ENCODE assay signal across 14 cellular contexts in the genomic region with DNA sequence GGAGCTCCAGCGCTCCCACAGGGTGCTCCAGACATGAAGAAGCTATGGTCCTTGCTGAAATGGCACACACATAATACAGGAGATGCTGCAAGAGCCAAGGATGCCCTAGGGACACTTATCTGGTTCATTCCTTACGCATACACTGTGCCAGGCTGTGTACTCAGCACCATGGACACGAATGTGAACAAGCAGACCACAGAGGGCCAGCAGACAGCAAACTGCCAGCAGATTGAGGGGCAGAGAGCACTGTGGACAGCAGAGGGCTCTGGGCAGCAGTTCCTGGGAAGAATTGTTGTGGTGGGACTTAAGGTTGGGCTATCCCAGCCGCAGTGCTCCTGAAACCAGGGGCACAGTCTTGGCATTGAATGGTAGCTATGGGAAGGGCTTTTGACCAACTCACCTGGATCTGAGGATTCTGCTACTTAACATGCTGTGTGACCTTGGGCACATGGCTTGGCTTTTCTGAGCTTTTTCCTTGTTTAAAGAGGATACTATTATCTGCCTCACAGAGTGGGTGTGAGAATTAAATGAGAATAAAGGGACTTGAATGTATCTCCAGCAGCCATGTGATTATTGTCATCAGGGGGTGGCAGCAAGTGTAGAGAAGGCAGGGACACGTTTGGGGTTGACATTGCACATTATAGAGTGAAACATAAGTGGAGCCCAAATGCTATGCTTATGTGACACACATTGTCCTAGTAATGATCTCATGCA. TPM values are rescaled to one million over a fixed set of nuclear protein-coding genes. Genes with fewer than 3 reads are reported as not detected.
DNase-seq lines count a peak whose midpoint lies in the region; ATAC-seq, FAIRE-seq and TF ChIP-seq lines count a peak whose summit lies in the region.
"Had no signal": no experiment of that assay in that cellular context is flagged by ENCODE, and none has a peak within 500 bp of the region (broad histone marks: within the 10 kb centered on the region; RNA-seq: fewer than 3 reads in every experiment).

No MANE protein-coding gene starts in this region.

- FAIRE-seq in H1 (lab: Jason Lieb, UNC), result no peak

- H2AFZ ChIP-seq in HCT116 (ENCODE audit: low read depth, low read length, poor library complexity, severe bottlenecking) (no peak overlapping the region), H1 (ENCODE audit: low read length) (no peak overlapping the region), neuronal stem cell (ENCODE audit: low read length) (no peak overlapping the region)

- no peak overlapping the region for H4K5ac ChIP-seq in H1 (ENCODE audit: insufficient read length, low read depth, low read length)

- no peak for TF ChIP-seq POLR2A in HCT116 (IDR thresholded peaks at IDR 0.05; ENCODE audit: borderline replicate concordance, extremely low read depth, insufficient read depth, insufficient read length)
- no peak for TF ChIP-seq POLR2A in H1 (IDR thresholded peaks at IDR 0.05; ENCODE audit: control extremely low read depth in 1 of 2, low read depth in 2 of 2, low read length in 2 of 2)

- no peak overlapping the region for H3K9ac ChIP-seq in HCT116 (ENCODE audit: low read length)
- H3K9ac ChIP-seq in H1 (replicated peaks in 1 of 4; ENCODE audit: extremely low read depth in 1 of 4, low read depth in 3 of 4, low read length in 3 of 4), result 0 out of 7 replicates have a peak overlapping the region, but pooled peaks of 1 of the 4 experiments have one; percentile 11
- no peak overlapping the region for H3K9ac ChIP-seq in neuronal stem cell (ENCODE audit: low read depth, low read length, poor library complexity)

- H2AK5ac ChIP-seq in H1 (ENCODE audit: low read depth, low read length) (no peak overlapping the region), neuronal stem cell (ENCODE audit: low read depth, low read length) (no peak overlapping the region)

- POLR2A ChIA-PET in HCT116 (lab: Charles Lee) (no interaction called here), H1 (lab: Charles Lee; ENCODE audit: partially characterized antibody) (interaction anchor here (0.9 to 1.4 kb wide), 2 partner anchors 16 to 30 kb away, joined by 3 to 6 read pairs; a partner anchor contains a TSS)

- no peaks in the 10 kb centered on the region for H3K36me3 ChIP-seq in HCT116 (ENCODE audit: control insufficient read depth in 1 of 2, insufficient read depth in 2 of 2, low read length in 2 of 2)
- H3K36me3 ChIP-seq in H1 (ENCODE audit: control insufficient read depth in 2 of 4, insufficient read depth in 4 of 4, low read length in 3 of 4), result no peaks in the 10 kb centered on the region
- H3K36me3 ChIP-seq in neuronal stem cell (replicated peaks in 1 of 2; ENCODE audit: control insufficient read depth in 2 of 2, insufficient read depth in 2 of 2, low read length in 2 of 2), result no peaks in the 10 kb centered on the region
- H3K36me3 ChIP-seq: sigmoid colon had no signal

- H3K4me1 ChIP-seq in HCT116 (ENCODE audit: control insufficient read depth in 1 of 2, insufficient read depth in 2 of 2, low read length in 2 of 2), result no peaks in the 10 kb centered on the region
- peaks cover 0 to 6% (median 2%) of the 10 kb centered on the region in 4 experiments; a peak in 1 of 7 replicates for H3K4me1 ChIP-seq in H1 (replicated peaks in 1 of 4; ENCODE audit: control insufficient read depth in 3 of 4, insufficient read depth in 4 of 4, low read length in 3 of 4)
- H3K4me1 ChIP-seq in neuronal stem cell (ENCODE audit: control insufficient read depth in 2 of 2, insufficient read depth in 1 of 2, low read depth in 1 of 2, low read length in 2 of 2), result peaks cover 0 to 9% of the 10 kb centered on the region in 2 donors

- no peak overlapping the region for H3K56ac ChIP-seq in H1 (replicated peaks; ENCODE audit: insufficient read length, low read depth, low read length)

- H2BK15ac ChIP-seq in H1 (ENCODE audit: low read length) (no peak overlapping the region), neuronal stem cell (ENCODE audit: low read length) (no peak overlapping the region)

- no peak overlapping the region for H3K14ac ChIP-seq in H1 (ENCODE audit: insufficient read length)
- H3K14ac ChIP-seq in neuronal stem cell (ENCODE audit: low read length), result no peak overlapping the region

- no peak overlapping the region for H3K4ac ChIP-seq in H1 (replicated peaks; ENCODE audit: insufficient read length, low read depth, low read length)
- H3K4ac ChIP-seq in neuronal stem cell (ENCODE audit: low read length), result no peak overlapping the region

- H3K9me3 ChIP-seq in HCT116 (ENCODE audit: control insufficient read depth in 1 of 2, insufficient read depth in 1 of 2, low read depth in 1 of 2, low read length in 2 of 2) (no peaks in the 10 kb centered on the region), H1 (ENCODE audit: insufficient read depth in 2 of 2, low read depth in 1 of 2, low read length in 1 of 2) (0 out of 4 replicates have a peak, but pooled peaks cover 0 to under 1% of the 10 kb centered on the region in 2 experiments), neuronal stem cell (replicated peaks in 1 of 2; ENCODE audit: control insufficient read depth in 2 of 2, insufficient read depth in 1 of 2, low read depth in 1 of 2, low read length in 2 of 2) (no peaks in the 10 kb centered on the region)
- H3K9me3 ChIP-seq: sigmoid colon had no signal

- H4K91ac ChIP-seq in H1 (replicated peaks; ENCODE audit: insufficient read length, low read length) (no peak overlapping the region), neuronal stem cell (ENCODE audit: low read depth, low read length, poor library complexity) (no peak overlapping the region)

- no TSS peak for BruUV-seq in HCT116 (replicated peaks; lab: Mats Ljungman, UMichigan)

- peaks cover 2% of the 10 kb centered on the region for H3K79me1 ChIP-seq in H1 (ENCODE audit: low read depth, low read length)
- no peaks in the 10 kb centered on the region for H3K79me1 ChIP-seq in neuronal stem cell (ENCODE audit: low read depth, low read length)

- intact Hi-C loops in HCT116 (cut with micrococcal nuclease), result no loop called here

- peak; percentile 44; the same call in 1 of the 2 replicates for ATAC-seq in HCT116
- ATAC-seq in GM21367 (IDR thresholded peaks at IDR 0.05; ENCODE audit: unreplicated experiment), result no peak
- ATAC-seq in GM19351 (IDR thresholded peaks at IDR 0.05; ENCODE audit: unreplicated experiment), result no peak
- ATAC-seq: activated CD4-positive, alpha-beta T cell treated with anti-CD3 and anti-CD28 coated beads for 36 hours; activated T-cell treated with anti-CD3 and anti-CD28 coated beads, Interleukin-2, amount 50 U/mL, for 72 hours; effector memory CD8-positive, alpha-beta T cell had no signal

- RAD21 ChIA-PET in HCT116 (lab: Charles Lee; ENCODE audit: low non-redundant PET in 1 of 2, low total read pairs in 2 of 2, uncharacterized antibody in 2 of 2, unreplicated experiment in 2 of 2), result no interaction called here

- H3K23ac ChIP-seq in H1 (ENCODE audit: insufficient read length) (no peak overlapping the region), neuronal stem cell (ENCODE audit: low read depth, low read length, poor library complexity) (peak overlapping the region; percentile 8)

- H2BK120ac ChIP-seq in H1 (replicated peaks; ENCODE audit: low read depth, low read length) (no peak overlapping the region), neuronal stem cell (ENCODE audit: low read depth, low read length) (no peak overlapping the region)

- H4K8ac ChIP-seq in H1 (ENCODE audit: extremely low read depth, insufficient read depth, low read length), result no peak overlapping the region
- no peak overlapping the region for H4K8ac ChIP-seq in neuronal stem cell (ENCODE audit: low read depth, low read length)

- H3K9me2 ChIP-seq in HCT116 (ENCODE audit: insufficient read depth), result no peaks in the 10 kb centered on the region

- H3K79me2 ChIP-seq in HCT116 (ENCODE audit: insufficient read depth, low read length) (peaks cover 13% of the 10 kb centered on the region), H1 (ENCODE audit: control insufficient read depth in 1 of 2, insufficient read depth in 2 of 2, low read length in 2 of 2) (peaks cover 0 to 11% of the 10 kb centered on the region in 2 experiments; a peak in 2 of 4 replicates)

- TF ChIP-seq RAD21 in HCT116 (IDR thresholded peaks at IDR 0.05; ENCODE audit: low read depth) (no peak), H1 (IDR thresholded peaks at IDR 0.05 in 1 of 2, conservative IDR thresholded peaks at IDR 0.05 in 1 of 2; ENCODE audit: low read depth in 2 of 2, low read length in 2 of 2) (peak in 1 of 2 experiments; percentile 32; a peak in 2 of 4 replicates)

- no peaks in the 10 kb centered on the region for H3K27me3 ChIP-seq in HCT116 (ENCODE audit: insufficient read depth, low read length)
- no peaks in the 10 kb centered on the region for H3K27me3 ChIP-seq in H1 (replicated peaks in 1 of 4; ENCODE audit: control insufficient read depth in 3 of 4, extremely low read depth in 1 of 4, insufficient read depth in 3 of 4, low read length in 3 of 4)
- peaks cover 0 to 10% (median 0%) of the 10 kb centered on the region in 3 experiments for H3K27me3 ChIP-seq in neuronal stem cell (ENCODE audit: control insufficient read depth in 3 of 3, insufficient read depth in 3 of 3, low read depth in 1 of 3, low read length in 3 of 3)
- H3K27me3 ChIP-seq: sigmoid colon had no signal

- no peak overlapping the region for H3K4me2 ChIP-seq in HCT116 (ENCODE audit: low read length)
- H3K4me2 ChIP-seq in H1 (ENCODE audit: insufficient read depth in 1 of 2, low read depth in 2 of 2, low read length in 2 of 2), result no peak overlapping the region
- H3K4me2 ChIP-seq in neuronal stem cell (ENCODE audit: insufficient read depth, low read length, poor library complexity, severe bottlenecking), result no peak overlapping the region

- no peak for TF ChIP-seq EP300 in H1 (IDR thresholded peaks at IDR 0.05; ENCODE audit: borderline replicate concordance in 1 of 2, low read depth in 2 of 2, low read length in 2 of 2)

- no peak overlapping the region for H3K18ac ChIP-seq in H1 (ENCODE audit: extremely low read depth, low read length)
- H3K18ac ChIP-seq in neuronal stem cell (ENCODE audit: low read length), result no peak overlapping the region

- H4K20me1 ChIP-seq in HCT116 (ENCODE audit: insufficient read depth), result no peaks in the 10 kb centered on the region
- peaks cover 2 to 3% of the 10 kb centered on the region in 2 experiments for H4K20me1 ChIP-seq in H1 (replicated peaks in 1 of 2; ENCODE audit: control insufficient read depth in 1 of 2, insufficient read depth in 2 of 2, low read length in 2 of 2)

- H2BK12ac ChIP-seq in H1 (ENCODE audit: low read depth, low read length) (no peak overlapping the region), neuronal stem cell (ENCODE audit: low read length) (no peak overlapping the region)

- DNase-seq in HCT116 (ENCODE audit: low read depth, low spot score) (no peak), NCI-H345 treated with DMSO at 0.1 percent for 48 hours (lab: John Stamatoyannopoulos, UW; ENCODE audit: unreplicated experiment) (peak; percentile 79), H1 (ENCODE audit: low read depth in 1 of 2, low spot score in 2 of 2) (no peak), neuronal stem cell (ENCODE audit: low spot score) (no peak), pons (ENCODE audit: low spot score) (no peak), NCI-H1694 treated with DMSO at 0.1 percent for 48 hours (lab: John Stamatoyannopoulos, UW) (no peak)
- DNase-seq: activated CD4-positive, alpha-beta T cell treated with anti-CD3 and anti-CD28 coated beads for 36 hours; activated T-cell treated with anti-CD3 and anti-CD28 coated beads, Interleukin-2, amount 50 U/mL, for 72 hours; CD8-positive, alpha-beta memory T cell; effector memory CD8-positive, alpha-beta T cell; naive B cell; sigmoid colon had no signal

- H2BK5ac ChIP-seq in H1 (ENCODE audit: low read depth, low read length) (no peak overlapping the region), neuronal stem cell (ENCODE audit: low read length) (no peak overlapping the region)

- no peak overlapping the region for H2BK20ac ChIP-seq in H1 (ENCODE audit: low read length)

- H3K23me2 ChIP-seq in H1 (ENCODE audit: low read depth, low read length), result no peaks in the 10 kb centered on the region

- TF ChIP-seq CTCF in HCT116 (IDR thresholded peaks at IDR 0.05 in 2 of 3, conservative IDR thresholded peaks at IDR 0.05 in 1 of 3; ENCODE audit: borderline replicate concordance in 1 of 3, insufficient read depth in 1 of 3, low read depth in 2 of 3, low read length in 2 of 3), result no peak
- TF ChIP-seq CTCF in H1 (IDR thresholded peaks at IDR 0.05; ENCODE audit: control extremely low read depth in 1 of 3, insufficient read depth in 1 of 3, low read depth in 1 of 3, low read length in 3 of 3), result peak in 2 of 3 experiments; percentile 12 to 40; a peak in 1 of 4 replicates

- CTCF ChIA-PET in HCT116 (lab: Charles Lee) (interaction anchor here (1.8 kb wide), 1 partner anchor 103 kb away, joined by 4 read pairs; no protein-coding TSS in a partner anchor), H1 (lab: Charles Lee; ENCODE audit: partially characterized antibody) (interaction anchor here (0.6 to 7.9 kb wide), 23 partner anchors 8 to 245 kb away, joined by 3 to 70 read pairs (median 4); a partner anchor contains a TSS)

- H3K4me3 ChIP-seq in HCT116 (replicated peaks in 1 of 2; ENCODE audit: low read depth in 1 of 2, low read length in 2 of 2) (no peak overlapping the region), H1 (ENCODE audit: extremely low read depth in 1 of 4, insufficient read depth in 2 of 4, low read depth in 3 of 4, low read length in 4 of 4) (no peak overlapping the region), neuronal stem cell (ENCODE audit: low read length in 2 of 2) (no peak overlapping the region)
- H3K4me3 ChIP-seq: sigmoid colon had no signal

- no peak overlapping the region for H3K27ac ChIP-seq in HCT116 (ENCODE audit: low read depth, low read length)
- no peak overlapping the region for H3K27ac ChIP-seq in H1 (ENCODE audit: low read depth, low read length)
- no peak overlapping the region for H3K27ac ChIP-seq in neuronal stem cell (replicated peaks; ENCODE audit: low read length)

- 85% methylated on average over 5 of the region's 5 CpGs; no CpG with 5 or more reads in 1 of the 2 experiments for WGBS in H1 (ENCODE audit: extremely low coverage in 1 of 2, insufficient coverage in 1 of 2, insufficient read length in 1 of 2, insufficient replicate concordance in 2 of 2, low coverage in 1 of 2, low lambda C conversion rate in 2 of 2, missing lambda C conversion rate in 1 of 2), 2 experiments
- WGBS in neuronal stem cell (ENCODE audit: extremely low coverage in 2 of 2, insufficient read length in 2 of 2, insufficient replicate concordance in 1 of 2), 2 donors, result no CpG with 5 or more reads among the region's 5 CpGs

RNA-seq across cellular contexts. Expression of a gene that starts 30.0 kb away (rescaled TPM):
- 9.2 TPM for total RNA-seq in HCT116 (2021; ENCODE audit: unreplicated experiment)
- polyA plus RNA-seq in HCT116 (2012), result 1.5 and 1.7 TPM in 2 replicates
- total RNA-seq in H1 (2021; fragmentation: NEBNext Ultra II Directional; extraction: Animal tissue kit (Norgen Biotek cat#: 25700)), result 11.4 and 11.5 TPM in 2 replicates
- 1.7 and 2.5 TPM in 2 replicates for polyA plus RNA-seq in H1 (2011; rRNA removed)
- polyA plus RNA-seq in H1 (2011; cell fraction: cytosol; rRNA removed), result 1.8 TPM
- polyA plus RNA-seq in H1 (2011; cell fraction: nucleus; rRNA removed), result 6.4 TPM
- polyA plus RNA-seq in H1 (2012, experiment 1 of 2), result 3.8 to 5.2 TPM (median 4.8 TPM) in 4 replicates
- polyA plus RNA-seq in H1 (2012, experiment 2 of 2), result 1.3 TPM
- polyA plus RNA-seq in H1 (2013, experiment 1 of 2), result 6.2 TPM
- 3.9 TPM for polyA plus RNA-seq in H1 (2013, experiment 2 of 2)
- 6.3 and 7.6 TPM in 2 replicates for polyA minus RNA-seq in H1 (2011; rRNA and poly(A)+ RNA removed)
- 5.9 TPM for polyA minus RNA-seq in H1 (2011; cell fraction: cytosol; rRNA and poly(A)+ RNA removed)
- polyA minus RNA-seq in H1 (2011; cell fraction: nucleus; rRNA and poly(A)+ RNA removed), result 10.0 TPM
- 0.66 TPM for polyA plus RNA-seq in neuronal stem cell (2013, experiment 1 of 2)
- 0.65 TPM for polyA plus RNA-seq in neuronal stem cell (2013, experiment 2 of 2)

Comparison
In these comparisons a context has a peak if more than half of its experiments do, and no peak if none do; other contexts are left out.
1. CTCF ChIP-seq: peak in H1 (2 of 3); none in HCT116 (0 of 3).